ENCODE assay signal across 1 cellular context in the genomic region with DNA sequence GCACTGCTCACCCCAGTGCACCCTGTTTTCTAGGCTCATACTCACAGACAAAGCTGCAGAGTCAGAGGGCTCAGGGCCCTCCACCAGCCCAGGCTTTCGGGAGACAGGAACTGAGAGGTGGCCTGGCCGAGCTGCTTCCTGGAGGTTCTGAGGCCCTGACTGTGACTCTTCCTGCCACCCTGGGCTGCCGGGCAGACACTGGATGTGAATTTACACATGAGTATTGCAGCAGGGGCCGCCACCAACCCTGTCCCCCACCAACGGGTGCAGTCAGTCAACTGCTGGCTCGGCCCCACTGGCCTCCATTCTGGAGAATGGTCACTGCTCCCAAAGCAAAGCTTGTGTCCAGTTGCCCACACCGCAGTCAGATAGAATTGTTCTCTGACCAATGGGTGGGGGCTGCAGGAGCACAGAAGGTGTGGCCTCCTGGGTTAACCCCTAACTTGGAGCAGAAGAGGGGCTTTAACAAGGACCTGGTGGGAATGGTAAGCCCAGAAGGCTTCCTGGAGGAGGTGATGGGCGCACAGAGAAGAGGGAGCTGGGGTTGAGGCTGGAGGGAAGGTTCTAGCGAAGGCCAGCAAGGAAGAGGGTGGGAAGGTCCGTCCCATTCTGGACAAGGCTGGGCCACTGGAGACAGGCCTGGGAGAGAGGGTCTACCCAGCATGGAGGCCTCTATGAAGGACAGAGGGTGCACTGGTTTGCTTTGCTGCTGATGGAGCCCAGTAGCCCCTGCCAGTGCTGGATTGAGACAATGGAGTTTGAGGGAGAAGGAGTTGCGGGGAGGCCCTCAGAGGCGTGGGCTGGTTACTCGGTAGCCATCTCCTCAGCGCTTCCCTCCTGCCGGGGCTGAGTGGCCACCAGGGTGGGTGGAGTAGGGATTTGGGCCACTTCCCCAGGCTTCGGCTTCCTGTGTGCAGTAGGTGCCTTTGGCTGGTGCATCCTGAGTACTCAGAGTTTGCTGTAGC.
TF ChIP-seq lines count a peak whose summit lies in the region.

No MANE protein-coding gene starts in this region.

TF ChIP-seq in HepG2, 621 proteins besides CTCF, POLR2A, EP300 and RAD21 (continued from another document):
- TF ChIP-seq, protein P1, sequence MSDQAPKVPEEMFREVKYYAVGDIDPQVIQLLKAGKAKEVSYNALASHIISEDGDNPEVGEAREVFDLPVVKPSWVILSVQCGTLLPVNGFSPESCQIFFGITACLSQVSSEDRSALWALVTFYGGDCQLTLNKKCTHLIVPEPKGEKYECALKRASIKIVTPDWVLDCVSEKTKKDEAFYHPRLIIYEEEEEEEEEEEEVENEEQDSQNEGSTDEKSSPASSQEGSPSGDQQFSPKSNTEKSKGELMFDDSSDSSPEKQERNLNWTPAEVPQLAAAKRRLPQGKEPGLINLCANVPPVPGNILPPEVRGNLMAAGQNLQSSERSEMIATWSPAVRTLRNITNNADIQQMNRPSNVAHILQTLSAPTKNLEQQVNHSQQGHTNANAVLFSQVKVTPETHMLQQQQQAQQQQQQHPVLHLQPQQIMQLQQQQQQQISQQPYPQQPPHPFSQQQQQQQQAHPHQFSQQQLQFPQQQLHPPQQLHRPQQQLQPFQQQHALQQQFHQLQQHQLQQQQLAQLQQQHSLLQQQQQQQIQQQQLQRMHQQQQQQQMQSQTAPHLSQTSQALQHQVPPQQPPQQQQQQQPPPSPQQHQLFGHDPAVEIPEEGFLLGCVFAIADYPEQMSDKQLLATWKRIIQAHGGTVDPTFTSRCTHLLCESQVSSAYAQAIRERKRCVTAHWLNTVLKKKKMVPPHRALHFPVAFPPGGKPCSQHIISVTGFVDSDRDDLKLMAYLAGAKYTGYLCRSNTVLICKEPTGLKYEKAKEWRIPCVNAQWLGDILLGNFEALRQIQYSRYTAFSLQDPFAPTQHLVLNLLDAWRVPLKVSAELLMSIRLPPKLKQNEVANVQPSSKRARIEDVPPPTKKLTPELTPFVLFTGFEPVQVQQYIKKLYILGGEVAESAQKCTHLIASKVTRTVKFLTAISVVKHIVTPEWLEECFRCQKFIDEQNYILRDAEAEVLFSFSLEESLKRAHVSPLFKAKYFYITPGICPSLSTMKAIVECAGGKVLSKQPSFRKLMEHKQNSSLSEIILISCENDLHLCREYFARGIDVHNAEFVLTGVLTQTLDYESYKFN (CRISPR knock-in tag; conservative IDR thresholded peaks at IDR 0.05) = no peak
- TF ChIP-seq KLF11 (CRISPR knock-in tag; IDR thresholded peaks at IDR 0.05) (no peak), ZNF282 (IDR thresholded peaks at IDR 0.05; ENCODE audit: partially characterized antibody) (no peak)
